18 cellular contexts compared by ENCODE assay signal in genomic region chr22:49677495-49677889, GRCh38.
"Had no signal": no experiment of that assay in that cellular context is flagged by ENCODE, and none has a peak within 500 bp of the region (broad histone marks: within the 10 kb centered on the region; RNA-seq: fewer than 3 reads in every experiment).

No MANE protein-coding gene starts in this region.

- H3K36me3 ChIP-seq: colonic mucosa, stomach, upper lobe of left lung had no signal

- H3K4me1 ChIP-seq: colonic mucosa, stomach, testis, upper lobe of left lung had no signal

- H3K9me3 ChIP-seq: colonic mucosa, stomach, testis, upper lobe of left lung had no signal

- H3K4me1 Mint-ChIP-seq: mesothelial cell of epicardium had no signal

- H3K27ac Mint-ChIP-seq: activated naive CD4-positive, alpha-beta T cell treated with anti-CD3 and anti-CD28 coated beads, Interleukin-2, amount 10 ng/mL, durations not matched to agents 7 days and 5 days; activated naive CD8-positive, alpha-beta T cell treated with anti-CD3 and anti-CD28 coated beads, Interleukin-2, amount 50 U/mL, for 24 hours; activated T-helper 2 cell treated with anti-CD3 and anti-CD28 coated beads, Interferon-gamma antibody, Interleukin-2, Interleukin-4, amounts not matched to agents 10 μg/mL and 5 μg/mL and 100 μg/mL, durations not matched to agents 14 hours and 24 hours and 36 hours; mesothelial cell of epicardium; natural killer cell treated with Interleukin-12 subunit alpha and Interleukin-12 subunit beta and Interleukin-15 and Interleukin-18, amount 100 ng/mL, for 72 hours had no signal

- H3K27ac ChIP-seq: colonic mucosa, skin epidermis, stomach, testis, upper lobe of left lung had no signal

- H3K4me3 ChIP-seq: colonic mucosa, lung, skin epidermis, stomach, testis, upper lobe of left lung had no signal

- H3K9me3 Mint-ChIP-seq: activated naive CD4-positive, alpha-beta T cell treated with anti-CD3 and anti-CD28 coated beads, Interleukin-2, amount 10 ng/mL, durations not matched to agents 7 days and 5 days; activated naive CD8-positive, alpha-beta T cell treated with anti-CD3 and anti-CD28 coated beads, Interleukin-2, amount 50 U/mL, for 24 hours; activated T-helper 2 cell treated with anti-CD3 and anti-CD28 coated beads, Interferon-gamma antibody, Interleukin-2, Interleukin-4, amounts not matched to agents 10 μg/mL and 5 μg/mL and 100 μg/mL, durations not matched to agents 14 hours and 24 hours and 36 hours; mesothelial cell of epicardium; natural killer cell treated with Interleukin-12 subunit alpha and Interleukin-12 subunit beta and Interleukin-15 and Interleukin-18, amount 100 ng/mL, for 72 hours had no signal

- H3K27me3 ChIP-seq: colonic mucosa, testis, upper lobe of left lung had no signal

- H3K36me3 Mint-ChIP-seq: activated naive CD4-positive, alpha-beta T cell treated with anti-CD3 and anti-CD28 coated beads, Interleukin-2, amount 10 ng/mL, durations not matched to agents 7 days and 5 days; brain; mesothelial cell of epicardium; natural killer cell treated with Interleukin-12 subunit alpha and Interleukin-12 subunit beta and Interleukin-15 and Interleukin-18, amount 100 ng/mL, for 72 hours had no signal

- DNase-seq: activated naive CD4-positive, alpha-beta T cell treated with anti-CD3 and anti-CD28 coated beads, Interleukin-2, amount 10 ng/mL, durations not matched to agents 7 days and 5 days; activated naive CD8-positive, alpha-beta T cell treated with anti-CD3 and anti-CD28 coated beads, Interleukin-2, amount 50 U/mL, for 24 hours; anterior cingulate cortex; central memory CD4-positive, alpha-beta T cell; colonic mucosa; effector CD4-positive, alpha-beta T cell; SIG-M5; stimulated activated CD4-positive, alpha-beta T cell treated with anti-CD3 and anti-CD28 coated beads, Interleukin-15, amount 100 ng/mL, for 24 hours; stimulated activated CD4-positive, alpha-beta T cell treated with anti-CD3 and anti-CD28 coated beads, Interleukin-2, amount 100 ng/mL, for 48 hours; stomach; testis had no signal

- ATAC-seq: activated naive CD8-positive, alpha-beta T cell treated with anti-CD3 and anti-CD28 coated beads, Interleukin-2, amount 50 U/mL, for 24 hours had no signal

- H3K4me3 Mint-ChIP-seq: activated naive CD4-positive, alpha-beta T cell treated with anti-CD3 and anti-CD28 coated beads, Interleukin-2, amount 10 ng/mL, durations not matched to agents 7 days and 5 days; activated naive CD8-positive, alpha-beta T cell treated with anti-CD3 and anti-CD28 coated beads, Interleukin-2, amount 50 U/mL, for 24 hours; brain; mesothelial cell of epicardium; natural killer cell treated with Interleukin-12 subunit alpha and Interleukin-12 subunit beta and Interleukin-15 and Interleukin-18, amount 100 ng/mL, for 72 hours had no signal
